ENCODE assay signal across 16 cellular contexts in genomic region chr10:76205361-76205760, GRCh38.
"Had no signal": no experiment of that assay in that cellular context is flagged by ENCODE, and none has a peak within 500 bp of the region (broad histone marks: within the 10 kb centered on the region; RNA-seq: fewer than 3 reads in every experiment).

No MANE protein-coding gene starts in this region.

- H3K27me3 ChIP-seq: heart left ventricle, sigmoid colon, spleen, testis, upper lobe of left lung had no signal

- H3K4me3 ChIP-seq: heart left ventricle, lung, sigmoid colon, spleen, testis, upper lobe of left lung had no signal

- H3K27ac ChIP-seq: heart left ventricle, sigmoid colon, spleen, testis, upper lobe of left lung had no signal

- H3K4me1 ChIP-seq: heart left ventricle, sigmoid colon, spleen, testis had no signal

- DNase-seq: activated CD4-positive, alpha-beta T cell treated with anti-CD3 and anti-CD28 coated beads, Interleukin-2, amount 10 ng/mL, durations not matched to agents 7 days and 5 days; activated CD4-positive, CD25-positive, alpha-beta regulatory T cell; activated CD8-positive, alpha-beta memory T cell treated with anti-CD3 and anti-CD28 coated beads, Interleukin-2, amount 50 U/mL, for 48 hours; activated gamma-delta T cell treated with Interleukin-2 at 50 U/mL for 16 hours; activated T-cell treated with anti-CD3 and anti-CD28 coated beads, Interleukin-2, amount 50 U/mL, for 72 hours; cerebellar nuclear complex; dermis blood vessel endothelial cell; effector memory CD8-positive, alpha-beta T cell; erythroblast; heart left ventricle; sigmoid colon; spleen; stimulated activated naive CD8-positive, alpha-beta T cell treated with anti-CD3 and anti-CD28 coated beads, Interleukin-15, amount 100 ng/mL, for 72 hours; testis; upper lobe of left lung had no signal

- H3K9me3 ChIP-seq: heart left ventricle, sigmoid colon, spleen, testis, upper lobe of left lung had no signal

- H3K36me3 ChIP-seq: heart left ventricle, sigmoid colon, spleen, upper lobe of left lung had no signal
